In genomic region chr14:74589291-74589879, GRCh38 we compare ENCODE assay signal across 2 cellular contexts.
TF ChIP-seq lines count a peak whose summit lies in the region.

No MANE protein-coding gene starts in this region.

TF ChIP-seq in IMR-90, 13 proteins besides CTCF, POLR2A, EP300 and RAD21:
- TF ChIP-seq NFE2L2 (IDR thresholded peaks at IDR 0.05; ENCODE audit: low read depth, low read length) (no peak), MAZ (IDR thresholded peaks at IDR 0.05; ENCODE audit: borderline replicate concordance, low read depth, low read length) (no peak)

TF ChIP-seq in K562, 482 proteins besides CTCF, POLR2A, EP300 and RAD21:
- TF ChIP-seq SRSF3 (IDR thresholded peaks at IDR 0.05; ENCODE audit: insufficient read depth, low read length) (no peak), MEIS2 (IDR thresholded peaks at IDR 0.05; ENCODE audit: partially characterized antibody) (no peak), ARID3A (IDR thresholded peaks at IDR 0.05; ENCODE audit: borderline replicate concordance, low read depth, low read length) (no peak), SIRT6 (IDR thresholded peaks at IDR 0.05; ENCODE audit: low read depth, low read length) (no peak), ZNF77 (CRISPR knock-in tag; IDR thresholded peaks at IDR 0.05) (no peak), THRA (IDR thresholded peaks at IDR 0.05) (no peak), TFAM (CRISPR knock-in tag; conservative IDR thresholded peaks at IDR 0.05) (no peak), ZNF778 (CRISPR knock-in tag; IDR thresholded peaks at IDR 0.05) (no peak), NCOA2 (IDR thresholded peaks at IDR 0.05; ENCODE audit: partially characterized antibody in 2 of 2) (no peak), ZFP36 (IDR thresholded peaks at IDR 0.05; ENCODE audit: low read depth, low read length, partially characterized antibody) (peak; percentile 77), KLF6 (CRISPR knock-in tag; IDR thresholded peaks at IDR 0.05; ENCODE audit: borderline replicate concordance) (no peak), ZNF217 (CRISPR knock-in tag; IDR thresholded peaks at IDR 0.05) (no peak), RBM25 (IDR thresholded peaks at IDR 0.05; ENCODE audit: low read depth, low read length, severe bottlenecking) (peak; percentile 4)
